Comparison of ENCODE assay signal across 1 cellular context in genomic region chr10:102838276-102838927, GRCh38.
A peak's percentile ranks its signal among the peaks of the same experiment; 100 is the strongest.
TF ChIP-seq lines count a peak whose summit lies in the region.

No MANE protein-coding gene starts in this region.

TF ChIP-seq in K562, 482 proteins besides CTCF, POLR2A, EP300 and RAD21 (continued from another document):
- TF ChIP-seq, protein P1, sequence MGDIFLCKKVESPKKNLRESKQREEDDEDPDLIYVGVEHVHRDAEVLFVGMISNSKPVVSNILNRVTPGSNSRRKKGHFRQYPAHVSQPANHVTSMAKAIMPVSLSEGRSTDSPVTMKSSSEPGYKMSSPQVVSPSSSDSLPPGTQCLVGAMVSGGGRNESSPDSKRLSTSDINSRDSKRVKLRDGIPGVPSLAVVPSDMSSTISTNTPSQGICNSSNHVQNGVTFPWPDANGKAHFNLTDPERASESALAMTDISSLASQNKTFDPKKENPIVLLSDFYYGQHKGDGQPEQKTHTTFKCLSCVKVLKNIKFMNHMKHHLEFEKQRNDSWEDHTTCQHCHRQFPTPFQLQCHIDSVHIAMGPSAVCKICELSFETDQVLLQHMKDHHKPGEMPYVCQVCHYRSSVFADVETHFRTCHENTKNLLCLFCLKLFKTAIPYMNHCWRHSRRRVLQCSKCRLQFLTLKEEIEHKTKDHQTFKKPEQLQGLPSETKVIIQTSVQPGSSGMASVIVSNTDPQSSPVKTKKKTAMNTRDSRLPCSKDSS (IDR thresholded peaks at IDR 0.05; ENCODE audit: low read depth, partially characterized antibody) = peak; percentile 81
- TF ChIP-seq, protein P2, sequence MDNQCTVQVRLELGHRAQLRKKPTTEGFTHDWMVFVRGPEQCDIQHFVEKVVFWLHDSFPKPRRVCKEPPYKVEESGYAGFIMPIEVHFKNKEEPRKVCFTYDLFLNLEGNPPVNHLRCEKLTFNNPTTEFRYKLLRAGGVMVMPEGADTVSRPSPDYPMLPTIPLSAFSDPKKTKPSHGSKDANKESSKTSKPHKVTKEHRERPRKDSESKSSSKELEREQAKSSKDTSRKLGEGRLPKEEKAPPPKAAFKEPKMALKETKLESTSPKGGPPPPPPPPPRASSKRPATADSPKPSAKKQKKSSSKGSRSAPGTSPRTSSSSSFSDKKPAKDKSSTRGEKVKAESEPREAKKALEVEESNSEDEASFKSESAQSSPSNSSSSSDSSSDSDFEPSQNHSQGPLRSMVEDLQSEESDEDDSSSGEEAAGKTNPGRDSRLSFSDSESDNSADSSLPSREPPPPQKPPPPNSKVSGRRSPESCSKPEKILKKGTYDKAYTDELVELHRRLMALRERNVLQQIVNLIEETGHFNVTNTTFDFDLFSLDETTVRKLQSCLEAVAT (IDR thresholded peaks at IDR 0.05) = peak in 1 of 2 experiments; percentile 60; a peak in 1 of 4 replicates
- TF ChIP-seq SOX6 (IDR thresholded peaks at IDR 0.05) (peak; percentile 27; the same call in 1 of the 2 replicates), TRIM24 (IDR thresholded peaks at IDR 0.05) (peak; percentile 59 to 88), XRCC3 (IDR thresholded peaks at IDR 0.05) (0 out of 2 replicates have a peak, but pooled peaks have one; percentile 4), NR2C1 (IDR thresholded peaks at IDR 0.05) (peak; percentile 48; the same call in 1 of the 2 replicates), NR2C1 (tag; IDR thresholded peaks at IDR 0.05) (peak; percentile 34; the same call in 1 of the 2 replicates)
